Comparison of ENCODE assay signal across 8 cellular contexts in the genomic region with DNA sequence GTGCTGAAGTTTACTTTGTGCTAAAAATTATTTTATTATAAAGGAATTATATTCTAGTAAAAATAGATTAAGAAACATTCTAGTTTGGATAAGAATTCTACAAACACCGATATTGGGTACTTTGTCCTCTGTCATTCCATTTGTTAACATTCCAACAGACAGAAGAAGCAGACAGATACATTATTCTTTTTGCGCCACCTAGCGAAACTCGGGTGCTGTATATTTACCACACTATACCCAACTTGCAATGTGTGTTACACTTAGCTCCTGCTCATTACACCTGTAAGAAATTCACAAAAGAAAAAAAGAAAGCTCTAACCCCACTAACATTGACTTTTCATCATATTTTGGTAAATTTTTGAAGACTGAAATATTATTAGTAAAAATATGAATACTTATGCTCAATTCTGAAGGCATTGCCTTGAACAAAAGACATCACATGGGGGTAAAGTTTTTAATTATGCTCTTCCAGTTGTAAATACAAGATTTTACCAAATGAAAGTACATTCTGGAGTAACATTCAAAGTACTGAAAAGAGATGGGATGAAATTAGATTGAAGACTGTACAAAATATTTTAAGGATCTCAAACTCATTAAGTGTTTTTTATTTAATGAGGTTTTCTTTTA.
A peak's percentile ranks its signal among the peaks of the same experiment; 100 is the strongest.
DNase-seq lines count a peak whose midpoint lies in the region; ATAC-seq and TF ChIP-seq lines count a peak whose summit lies in the region.

No MANE protein-coding gene starts in this region.

- WGBS in adrenal gland, 4 donors, result 3 to 9% (median 5%) methylated on average over 4 of the region's 4 CpGs

- in situ Hi-C loops in G401 (cut with HindIII; ENCODE audit: low sequenced_read_pairs), result no loop called here

- H3K4me1 ChIP-seq in OCI-LY3 (ENCODE audit: low read length) (peaks cover 24% of the 10 kb centered on the region), adrenal gland (replicated peaks in 1 of 2) (no peaks in the 10 kb centered on the region)

- ATAC-seq in GM21515 (IDR thresholded peaks at IDR 0.05; ENCODE audit: unreplicated experiment), result peak; percentile 97
- ATAC-seq in left ventricle myocardium superior, result peak; percentile 81
- no peak for ATAC-seq in GM19035 (IDR thresholded peaks at IDR 0.05; ENCODE audit: unreplicated experiment)

- H3K27ac ChIP-seq in OCI-LY3 (ENCODE audit: low read length), result no peak overlapping the region
- no peak overlapping the region for H3K27ac ChIP-seq in adrenal gland

- H2AFZ ChIP-seq in OCI-LY3 (ENCODE audit: low read depth, low read length), result no peak overlapping the region

- intact Hi-C loops in adrenal gland (cut with DNase I), result loop anchor here (5.0 kb wide), 1 partner anchor 817 kb away; no protein-coding TSS in a partner anchor
- intact Hi-C loops in left ventricle myocardium superior (cut with micrococcal nuclease), result loop anchor here (5.0 kb wide), 1 partner anchor 817 kb away; no protein-coding TSS in a partner anchor

- H3K4me3 ChIP-seq in OCI-LY3 (ENCODE audit: low read length) (no peak overlapping the region), adrenal gland (no peak overlapping the region)

- H3K27me3 ChIP-seq in OCI-LY3 (ENCODE audit: low read depth, low read length) (no peaks in the 10 kb centered on the region), adrenal gland (no peaks in the 10 kb centered on the region)

- no peak overlapping the region for H3K9ac ChIP-seq in OCI-LY3 (ENCODE audit: low read length)

- no peak for TF ChIP-seq POLR2A in adrenal gland (IDR thresholded peaks at IDR 0.05)

- no peaks in the 10 kb centered on the region for H4K20me1 ChIP-seq in OCI-LY3 (ENCODE audit: insufficient read depth, low read length)

- TF ChIP-seq CTCF in OCI-LY3 (IDR thresholded peaks at IDR 0.05; ENCODE audit: low read depth, low read length) (peak; percentile 80), adrenal gland (IDR thresholded peaks at IDR 0.05) (peak; percentile 47 to 85 (median 74))

- H3K36me3 ChIP-seq in OCI-LY3 (replicated peaks; ENCODE audit: low read depth, low read length) (no peaks in the 10 kb centered on the region), adrenal gland (replicated peaks in 1 of 2) (no peaks in the 10 kb centered on the region)

- no peaks in the 10 kb centered on the region for H3K79me2 ChIP-seq in OCI-LY3 (ENCODE audit: low read length)

- DNase-seq in G401 (ENCODE audit: low spot score) (peak; percentile 86), HS-5 (ENCODE audit: low read depth) (peak; percentile 44), adrenal gland (peak; percentile 38 to 83 (median 63)), left ventricle myocardium superior (peak; percentile 26), retina (peak; percentile 58)

- H3K9me3 ChIP-seq in OCI-LY3 (ENCODE audit: insufficient read depth, low read length), result no peaks in the 10 kb centered on the region
- H3K9me3 ChIP-seq in adrenal gland (replicated peaks in 1 of 3), result no peaks in the 10 kb centered on the region

- no peak overlapping the region for H3K4me2 ChIP-seq in OCI-LY3 (ENCODE audit: low read length)

Comparison
In these comparisons a context has a peak if more than half of its experiments do, and no peak if none do; other contexts are left out.
1. DNase-seq: peak in every context shown above with its lines; median percentile 86 in G401; 63 in adrenal gland; 58 in retina; 44 in HS-5; 26 in left ventricle myocardium superior.